In the genomic region with DNA sequence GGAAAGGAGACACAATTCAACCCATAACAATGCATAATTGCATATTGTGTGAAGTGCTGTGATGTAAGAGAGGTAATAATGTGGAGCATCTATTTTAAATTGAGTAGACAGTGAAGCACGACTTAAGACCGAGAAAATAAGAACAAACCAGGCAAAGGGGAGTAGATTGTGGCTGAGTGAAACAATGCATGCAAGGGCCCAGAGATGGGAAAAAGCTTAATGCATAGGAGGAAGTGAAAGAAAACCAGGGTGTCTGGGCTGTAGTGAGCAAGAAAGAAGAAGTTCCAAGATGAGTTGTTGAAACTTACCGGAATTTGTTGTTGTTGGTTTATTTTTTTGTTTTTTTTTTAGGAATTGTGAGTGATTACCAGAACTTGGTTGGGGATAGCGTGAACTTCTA, we compare ENCODE assay signal across 11 cellular contexts.
DNase-seq lines count a peak whose midpoint lies in the region; ATAC-seq and TF ChIP-seq lines count a peak whose summit lies in the region.
"Had no signal": no experiment of that assay in that cellular context is flagged by ENCODE, and none has a peak within 500 bp of the region (broad histone marks: within the 10 kb centered on the region; RNA-seq: fewer than 3 reads in every experiment).

No MANE protein-coding gene starts in this region.

- TF ChIP-seq POLR2A in erythroblast (IDR thresholded peaks at IDR 0.05; ENCODE audit: low read length): no peak

- peak; percentile 31 for DNase-seq in globus pallidus (ENCODE audit: low spot score)
- no peak for DNase-seq in 8988T
- DNase-seq in erythroblast (lab: John Stamatoyannopoulos, UW): no peak
- DNase-seq in activated naive CD4-positive, alpha-beta T cell treated with anti-CD3 and anti-CD28 coated beads, Interleukin-2, amount 50 U/mL, for 16 hours: no peak
- DNase-seq: H9; NCI-H446; stimulated activated naive CD4-positive, alpha-beta T cell had no signal

- ATAC-seq in GM18861 (IDR thresholded peaks at IDR 0.05; ENCODE audit: unreplicated experiment) (peak; percentile 88), GM21723 (IDR thresholded peaks at IDR 0.05; ENCODE audit: unreplicated experiment) (peak; percentile 89), HG03469 (IDR thresholded peaks at IDR 0.05; ENCODE audit: unreplicated experiment) (peak; percentile 97)
- ATAC-seq in activated CD4-positive, CD25-positive, alpha-beta regulatory T cell treated with anti-CD3 and anti-CD28 coated beads, Interleukin-2, amount 50 U/mL, for 24 hours: no peak

Comparison
In these comparisons a context has a peak if more than half of its experiments do, and no peak if none do; other contexts are left out.
1. ATAC-seq: peak in GM18861 (single experiment), GM21723 (single experiment) and HG03469 (single experiment); none in activated CD4-positive, CD25-positive, alpha-beta regulatory T cell treated with anti-CD3 and anti-CD28 coated beads, Interleukin-2, amount 50 U/mL, for 24 hours (0 of 2).